8 cellular contexts compared by ENCODE assay signal in the genomic region with DNA sequence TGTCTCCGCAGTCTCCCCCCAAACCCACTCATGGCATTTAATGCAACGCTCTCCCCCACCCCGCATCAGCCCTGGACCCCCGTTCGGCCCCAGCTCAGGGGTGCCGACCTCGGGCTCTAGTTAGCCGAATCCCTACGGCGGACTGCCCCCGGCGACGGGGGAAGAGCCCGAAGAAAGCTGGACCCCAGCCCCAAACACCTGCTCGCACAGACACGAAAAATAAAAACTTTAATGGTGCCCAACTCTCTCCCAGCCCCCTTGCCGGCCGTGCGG. TPM values are rescaled to one million over a fixed set of nuclear protein-coding genes. Genes with fewer than 3 reads are reported as not detected.
DNase-seq lines count a peak whose midpoint lies in the region; ATAC-seq and TF ChIP-seq lines count a peak whose summit lies in the region.

No MANE protein-coding gene starts in this region.

- H3K79me2 ChIP-seq in Loucy (ENCODE audit: insufficient read depth, low read length): peaks cover 47% of the 10 kb centered on the region

- H3K36me3 ChIP-seq in Loucy (ENCODE audit: insufficient read depth, low read length) (peaks cover 30% of the 10 kb centered on the region), left lung (peaks cover 0 to 17% of the 10 kb centered on the region in 2 donors), subcutaneous abdominal adipose tissue (ENCODE audit: control insufficient read depth in 5 of 5, insufficient read depth in 5 of 5, low read length in 5 of 5) (peaks cover 0 to 6% (median under 1%) of the 10 kb centered on the region in 5 donors)

- no peaks in the 10 kb centered on the region for H3K9me3 ChIP-seq in Loucy (ENCODE audit: insufficient read depth, low read depth, low read length)
- no peaks in the 10 kb centered on the region for H3K9me3 ChIP-seq in left lung
- H3K9me3 ChIP-seq in subcutaneous abdominal adipose tissue (ENCODE audit: control insufficient read depth in 5 of 5, low read length in 5 of 5): no peaks in the 10 kb centered on the region

- H3K9me2 ChIP-seq in Loucy (replicated peaks; ENCODE audit: low read depth, low read length): no peaks in the 10 kb centered on the region

- no peak for ATAC-seq in left lung
- ATAC-seq in GM19023 (IDR thresholded peaks at IDR 0.05; ENCODE audit: unreplicated experiment): no peak
- ATAC-seq in HG03565 (IDR thresholded peaks at IDR 0.05; ENCODE audit: unreplicated experiment): no peak

- peaks cover 8% of the 10 kb centered on the region for H3K27me3 ChIP-seq in Loucy (ENCODE audit: insufficient read depth, low read length, poor library complexity, severe bottlenecking)
- no peaks in the 10 kb centered on the region for H3K27me3 ChIP-seq in left lung
- H3K27me3 ChIP-seq in subcutaneous abdominal adipose tissue (ENCODE audit: control insufficient read depth in 5 of 5, insufficient read depth in 4 of 5, low read length in 5 of 5): no peaks in the 10 kb centered on the region

- no peaks in the 10 kb centered on the region for H3F3A ChIP-seq in Loucy (ENCODE audit: low read depth)

- H3K4me3 ChIP-seq in Loucy (ENCODE audit: low read length, poor library complexity, severe bottlenecking) (peak overlapping the region; percentile 98), left lung (peak overlapping the region; percentile 81 to 86), subcutaneous abdominal adipose tissue (ENCODE audit: low read depth in 1 of 5, low read length in 5 of 5) (peak overlapping the region; percentile 78 to 86 (median 80))

- H3K4me1 ChIP-seq in Loucy (ENCODE audit: insufficient read depth, low read length, poor library complexity, severe bottlenecking): peaks cover 49% of the 10 kb centered on the region
- peaks cover 20 to 53% of the 10 kb centered on the region in 2 donors for H3K4me1 ChIP-seq in left lung
- H3K4me1 ChIP-seq in subcutaneous abdominal adipose tissue (ENCODE audit: control insufficient read depth in 5 of 5, insufficient read depth in 5 of 5, low read length in 5 of 5): peaks cover 6 to 52% (median 39%) of the 10 kb centered on the region in 5 donors

- H2AFZ ChIP-seq in Loucy (ENCODE audit: low read length): no peak overlapping the region

- peak in 1 of 2 donors; percentile 73 for DNase-seq in left lung
- DNase-seq in OCI-M2 (lab: John Stamatoyannopoulos, UW; ENCODE audit: unreplicated experiment): no peak
- no peak for DNase-seq in NCI-H2029 treated with DMSO at 0.1 percent for 48 hours (lab: John Stamatoyannopoulos, UW)

- H3K9ac ChIP-seq in Loucy (ENCODE audit: low read depth, low read length, poor library complexity, severe bottlenecking) (peak overlapping the region; percentile 99), subcutaneous abdominal adipose tissue (ENCODE audit: low read length in 5 of 5) (peak overlapping the region; percentile 48 to 90 (median 81))

- WGBS in adipose tissue, 3 donors: 0 to 1% (median 0%) methylated on average over 19 of the region's 19 CpGs

- peak overlapping the region; percentile 24 for H3K27ac ChIP-seq in adipose tissue (ENCODE audit: low read depth, low read length)
- H3K27ac ChIP-seq in left lung: peak overlapping the region; percentile 86 to 89
- H3K27ac ChIP-seq in subcutaneous abdominal adipose tissue (ENCODE audit: low read depth, low read length): peak overlapping the region; percentile 90

- TF ChIP-seq CTCF in Loucy (conservative IDR thresholded peaks at IDR 0.05; ENCODE audit: low read length): no peak
- no peak for TF ChIP-seq CTCF in left lung (IDR thresholded peaks at IDR 0.05)

- intact Hi-C loops in left lung (cut with DNase I): no loop called here

- peak overlapping the region; percentile 76 for H3K4me2 ChIP-seq in Loucy (ENCODE audit: low read depth, low read length, poor library complexity, severe bottlenecking)

- H4K20me1 ChIP-seq in Loucy (ENCODE audit: insufficient read depth, low read length, poor library complexity, severe bottlenecking): peaks cover 40% of the 10 kb centered on the region

RNA-seq across cellular contexts. Expression of a gene that starts 0.6 kb away (rescaled TPM):
- 10 to 100 TPM; 11.2 to 25.9 (median 19.6) TPM for polyA plus RNA-seq in adipose tissue
- 10 to 100 TPM; 56.8 to 60.7 TPM for total RNA-seq in left lung

Comparison
In these comparisons a context has a peak if more than half of its experiments do, and no peak if none do; other contexts are left out.
1. H3K27ac ChIP-seq: peak in every context shown above with its lines; median percentile 90 in subcutaneous abdominal adipose tissue; 88 in left lung; 24 in adipose tissue.